24 cellular contexts compared by ENCODE assay signal in the genomic region with DNA sequence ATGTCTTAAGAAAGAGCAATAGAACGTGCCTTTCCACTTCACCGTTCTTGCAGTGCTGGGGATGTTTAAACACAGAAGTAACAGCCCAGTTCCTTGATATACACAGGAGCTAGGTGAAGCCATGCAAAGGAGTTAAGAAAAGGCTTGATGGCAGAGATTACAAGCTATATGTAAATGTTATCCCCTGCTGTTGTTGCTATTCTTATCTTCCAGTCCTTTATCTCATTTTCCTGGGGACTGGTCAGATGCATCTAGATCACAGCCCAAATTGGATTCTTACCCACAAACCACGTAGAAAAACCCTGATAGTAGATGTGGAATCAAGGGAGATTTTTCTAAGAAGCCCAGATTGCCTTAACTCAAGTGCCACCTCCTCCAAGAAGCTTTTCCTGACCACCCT. TPM values are rescaled to one million over a fixed set of nuclear protein-coding genes. Genes with fewer than 3 reads are reported as not detected.
"Had no signal": no experiment of that assay in that cellular context is flagged by ENCODE, and none has a peak within 500 bp of the region (broad histone marks: within the 10 kb centered on the region; RNA-seq: fewer than 3 reads in every experiment).

No MANE protein-coding gene starts in this region.

- H3K4me3 ChIP-seq: breast epithelium, right lobe of liver, suprapubic skin had no signal

- H3K4me1 Mint-ChIP-seq: immature natural killer cell had no signal

- H3K4me1 ChIP-seq: breast epithelium had no signal

- H3K27ac ChIP-seq: breast epithelium, right lobe of liver, suprapubic skin had no signal

- H3K4me3 Mint-ChIP-seq: activated CD4-positive, alpha-beta memory T cell treated with anti-CD3 and anti-CD28 coated beads, Interleukin-2, amount 10 ng/mL, durations not matched to agents 7 days and 5 days; dendritic cell treated with granulocyte-macrophage colony-stimulating factor and Interleukin-4, amounts not matched to agents 40 ng/mL and 50 ng/mL, for 4 days; T-helper 17 cell had no signal

- DNase-seq: activated CD4-positive, alpha-beta memory T cell treated with anti-CD3 and anti-CD28 coated beads, Interleukin-2, amount 10 ng/mL, durations not matched to agents 7 days and 5 days; activated CD4-positive, alpha-beta T cell treated with anti-CD3 and anti-CD28 coated beads for 4 hours; activated gamma-delta T cell; activated naive CD8-positive, alpha-beta T cell treated with anti-CD3 and anti-CD28 coated beads, Interleukin-2, amount 10 ng/mL, durations not matched to agents 7 days and 5 days; activated T-cell treated with anti-CD3 and anti-CD28 coated beads, Interleukin-2, amount 50 U/mL, for 48 hours; aorta; cerebellar nuclear complex; effector memory CD4-positive, alpha-beta T cell; foreskin melanocyte; immature natural killer cell; nephron progenitor cell; right lobe of liver; T-helper 17 cell; trophoblast cell had no signal

- H3K27ac Mint-ChIP-seq: activated CD4-positive, alpha-beta memory T cell treated with anti-CD3 and anti-CD28 coated beads, Interleukin-2, amount 10 ng/mL, durations not matched to agents 7 days and 5 days; activated naive CD8-positive, alpha-beta T cell treated with anti-CD3 and anti-CD28 coated beads, Interleukin-2, amount 10 ng/mL, durations not matched to agents 7 days and 5 days; dendritic cell treated with granulocyte-macrophage colony-stimulating factor and Interleukin-4, amounts not matched to agents 40 ng/mL and 50 ng/mL, for 4 days; nephron progenitor cell; stimulated activated naive CD8-positive, alpha-beta T cell treated with anti-CD3 and anti-CD28 coated beads, Interleukin-15, Interleukin-2, amounts not matched to agents 100 ng/mL and 50 ng/mL, for 24 hours; T-helper 17 cell had no signal

- H3K9me3 ChIP-seq: right lobe of liver, suprapubic skin had no signal

- H3K9me3 Mint-ChIP-seq: activated CD4-positive, alpha-beta memory T cell treated with anti-CD3 and anti-CD28 coated beads, Interleukin-2, amount 10 ng/mL, durations not matched to agents 7 days and 5 days; dendritic cell treated with granulocyte-macrophage colony-stimulating factor and Interleukin-4, amounts not matched to agents 40 ng/mL and 50 ng/mL, for 4 days had no signal

- ATAC-seq: right lobe of liver, T-helper 17 cell had no signal

- H3K36me3 ChIP-seq: breast epithelium, right lobe of liver, suprapubic skin had no signal

RNA-seq across cellular contexts. Expression of a gene that starts 5.5 kb away (rescaled TPM):
- total RNA-seq: activated CD4-positive, alpha-beta memory T cell treated with anti-CD3 and anti-CD28 coated beads, Interleukin-2, amount 10 ng/mL, durations not matched to agents 7 days and 5 days; activated naive CD8-positive, alpha-beta T cell treated with anti-CD3 and anti-CD28 coated beads, Interleukin-2, amount 10 ng/mL, durations not matched to agents 7 days and 5 days; aorta; fibroblast of lung; lower leg skin; mesenteric fat pad; osteoblast; pulmonary artery endothelial cell; smooth muscle cell; suprapubic skin; T-helper 17 cell had no signal
- polyA plus RNA-seq: aorta, fibroblast of lung, immature natural killer cell, smooth muscle cell had no signal

RNA-seq across cellular contexts. Expression of a gene that starts 45.9 kb away (rescaled TPM):
- total RNA-seq: activated CD4-positive, alpha-beta memory T cell treated with anti-CD3 and anti-CD28 coated beads, Interleukin-2, amount 10 ng/mL, durations not matched to agents 7 days and 5 days; activated naive CD8-positive, alpha-beta T cell treated with anti-CD3 and anti-CD28 coated beads, Interleukin-2, amount 10 ng/mL, durations not matched to agents 7 days and 5 days; aorta; fibroblast of lung; lower leg skin; mesenteric fat pad; osteoblast; pulmonary artery endothelial cell; smooth muscle cell had no signal
- polyA plus RNA-seq: aorta, fibroblast of lung, immature natural killer cell, smooth muscle cell had no signal
